Comparison of ENCODE assay signal across 2 cellular contexts in the genomic region with DNA sequence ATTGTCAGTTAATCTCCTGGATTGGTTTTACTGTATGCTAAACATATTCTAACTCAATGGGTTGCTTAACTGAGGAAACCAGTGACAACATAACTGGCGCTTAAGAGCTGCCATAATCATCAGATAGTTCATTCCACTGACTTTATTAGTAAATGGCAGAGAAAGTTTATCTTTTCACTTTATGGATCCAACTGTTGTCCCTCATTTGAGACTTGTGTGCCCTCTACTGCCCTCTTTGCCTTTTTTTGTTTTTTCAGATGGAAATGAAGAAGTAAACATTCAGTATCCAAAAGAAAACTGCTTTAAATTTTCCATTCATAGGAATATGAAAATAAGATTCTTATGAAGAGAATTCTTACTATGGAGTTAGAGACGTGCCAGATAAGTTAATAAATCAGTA.
TF ChIP-seq lines count a peak whose summit lies in the region.

No MANE protein-coding gene starts in this region.

TF ChIP-seq in HepG2, 621 proteins besides CTCF, POLR2A, EP300 and RAD21 (continued from another document):
- TF ChIP-seq ZNF629 (CRISPR knock-in tag; conservative IDR thresholded peaks at IDR 0.05), result no peak
- TF ChIP-seq STAG1 (CRISPR knock-in tag; IDR thresholded peaks at IDR 0.05), result 0 out of 2 replicates have a peak, but pooled peaks have one; percentile 13
- TF ChIP-seq, protein P1, sequence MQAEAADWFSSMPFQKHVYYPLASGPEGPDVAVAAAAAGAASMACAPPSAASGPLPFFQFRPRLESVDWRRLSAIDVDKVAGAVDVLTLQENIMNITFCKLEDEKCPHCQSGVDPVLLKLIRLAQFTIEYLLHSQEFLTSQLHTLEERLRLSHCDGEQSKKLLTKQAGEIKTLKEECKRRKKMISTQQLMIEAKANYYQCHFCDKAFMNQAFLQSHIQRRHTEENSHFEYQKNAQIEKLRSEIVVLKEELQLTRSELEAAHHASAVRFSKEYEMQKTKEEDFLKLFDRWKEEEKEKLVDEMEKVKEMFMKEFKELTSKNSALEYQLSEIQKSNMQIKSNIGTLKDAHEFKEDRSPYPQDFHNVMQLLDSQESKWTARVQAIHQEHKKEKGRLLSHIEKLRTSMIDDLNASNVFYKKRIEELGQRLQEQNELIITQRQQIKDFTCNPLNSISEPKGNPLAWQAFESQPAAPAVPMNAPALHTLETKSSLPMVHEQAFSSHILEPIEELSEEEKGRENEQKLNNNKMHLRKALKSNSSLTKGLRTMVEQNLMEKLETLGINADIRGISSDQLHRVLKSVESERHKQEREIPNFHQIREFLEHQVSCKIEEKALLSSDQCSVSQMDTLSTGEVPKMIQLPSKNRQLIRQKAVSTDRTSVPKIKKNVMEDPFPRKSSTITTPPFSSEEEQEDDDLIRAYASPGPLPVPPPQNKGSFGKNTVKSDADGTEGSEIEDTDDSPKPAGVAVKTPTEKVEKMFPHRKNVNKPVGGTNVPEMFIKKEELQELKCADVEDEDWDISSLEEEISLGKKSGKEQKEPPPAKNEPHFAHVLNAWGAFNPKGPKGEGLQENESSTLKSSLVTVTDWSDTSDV (CRISPR knock-in tag; IDR thresholded peaks at IDR 0.05), result no peak

TF ChIP-seq in K562, 482 proteins besides CTCF, POLR2A, EP300 and RAD21 (continued from another document):
- no peak for TF ChIP-seq KLF6 (CRISPR knock-in tag; IDR thresholded peaks at IDR 0.05; ENCODE audit: borderline replicate concordance)
TF ChIP-seq in K562: peak in this region for 0.
